ENCODE assay signal across 21 cellular contexts in genomic region chr3:172052405-172052804, GRCh38. TPM values are rescaled to one million over a fixed set of nuclear protein-coding genes. Genes with fewer than 3 reads are reported as not detected.
DNase-seq lines count a peak whose midpoint lies in the region; ATAC-seq, FAIRE-seq and TF ChIP-seq lines count a peak whose summit lies in the region.
"Had no signal": no experiment of that assay in that cellular context is flagged by ENCODE, and none has a peak within 500 bp of the region (broad histone marks: within the 10 kb centered on the region; RNA-seq: fewer than 3 reads in every experiment).

No MANE protein-coding gene starts in this region.

- TF ChIP-seq CTCF in Panc1 (IDR thresholded peaks at IDR 0.05) (no peak), liver (IDR thresholded peaks at IDR 0.05; ENCODE audit: low read depth, low read length, missing input control) (no peak)

- H3K23ac ChIP-seq in trophoblast cell (ENCODE audit: low read length): no peak overlapping the region

- H3K4me1 ChIP-seq in Panc1 (ENCODE audit: control insufficient read depth, insufficient read depth, low read length) (peaks cover 59% of the 10 kb centered on the region), liver (ENCODE audit: control insufficient read depth in 4 of 4, insufficient read depth in 4 of 4, low read length in 3 of 4) (peaks cover 2 to 15% (median 4%) of the 10 kb centered on the region in 4 donors), trophoblast cell (ENCODE audit: control insufficient read depth in 1 of 2, insufficient read depth in 2 of 2, low read length in 2 of 2) (no peaks in the 10 kb centered on the region)

- H2BK120ac ChIP-seq in trophoblast cell (ENCODE audit: insufficient read depth, low read length, poor library complexity): no peak overlapping the region

- H3K27ac ChIP-seq in Panc1 (ENCODE audit: low read length) (peak overlapping the region; percentile 39), liver (ENCODE audit: low read depth in 1 of 2, low read length in 2 of 2) (no peak overlapping the region), trophoblast cell (ENCODE audit: low read depth, low read length) (no peak overlapping the region)
- H3K27ac ChIP-seq: BLaER1 treated with 17β-estradiol and CSF1 and Interleukin-3, amounts not matched to agents 10 nM and 100 nM; KMS-11 had no signal

- no peak for DNase-seq in GM19239 (ENCODE audit: insufficient read length, low spot score)
- no peak for DNase-seq in Panc1 (ENCODE audit: low read depth, low spot score)
- DNase-seq in trophoblast cell: no peak
- no peak for DNase-seq in NCI-H1694 treated with DMSO at 0.1 percent for 48 hours (lab: John Stamatoyannopoulos, UW)
- DNase-seq in activated naive CD4-positive, alpha-beta T cell treated with anti-CD3 and anti-CD28 coated beads, Interleukin-2, amount 50 U/mL, for 72 hours (ENCODE audit: low spot score in 2 of 2): no peak
- DNase-seq: GDM1, GM23248, NCI-H1048, NCI-H1436 treated with DMSO at 0.1 percent for 48 hours, NCI-H2081, NCI-H510A, NCI-H82, SHP77, SK-N-SH had no signal

- H3K27ac Mint-ChIP-seq in activated naive CD4-positive, alpha-beta T cell treated with anti-CD3 and anti-CD28 coated beads, Interleukin-2, amount 50 U/mL, for 72 hours: no peak overlapping the region

- peaks cover 4% of the 10 kb centered on the region for H3K79me2 ChIP-seq in trophoblast cell (ENCODE audit: control insufficient read depth, insufficient read depth, low read length, poor library complexity)

- no peak overlapping the region for H3K4me2 ChIP-seq in trophoblast cell (ENCODE audit: low read length)
- H3K4me2 ChIP-seq: BLaER1 treated with 17β-estradiol and CSF1 and Interleukin-3, amounts not matched to agents 10 nM and 100 nM; KMS-11; SK-N-SH had no signal

- H3K36me3 ChIP-seq in Panc1 (ENCODE audit: control insufficient read depth, insufficient read depth, low read length) (peaks cover 7% of the 10 kb centered on the region; the same call in 1 of the 2 replicates), liver (ENCODE audit: control insufficient read depth in 4 of 4, insufficient read depth in 3 of 4, low read depth in 1 of 4, low read length in 3 of 4) (peaks cover 1 to 12% (median 8%) of the 10 kb centered on the region in 4 donors), trophoblast cell (ENCODE audit: control insufficient read depth in 1 of 2, insufficient read depth in 2 of 2, low read length in 2 of 2) (peaks cover 16% of the 10 kb centered on the region in 2 experiments)

- no peak overlapping the region for H4K8ac ChIP-seq in trophoblast cell (ENCODE audit: low read depth, low read length)

- H2AK5ac ChIP-seq in trophoblast cell (ENCODE audit: low read length): no peak overlapping the region

- H3K9ac ChIP-seq in liver (ENCODE audit: low read depth in 1 of 2, low read length in 2 of 2) (no peak overlapping the region), trophoblast cell (ENCODE audit: low read length) (no peak overlapping the region)
- H3K9ac ChIP-seq: BLaER1 treated with 17β-estradiol and CSF1 and Interleukin-3, amounts not matched to agents 10 nM and 100 nM; GM23248; KMS-11; SK-N-SH had no signal

- H4K91ac ChIP-seq in trophoblast cell (ENCODE audit: low read depth, low read length): no peak overlapping the region

- H3K14ac ChIP-seq in trophoblast cell (ENCODE audit: low read length): no peak overlapping the region

- no TSS peak for BruUV-seq in Panc1 (replicated peaks; lab: Mats Ljungman, UMichigan)

- peak overlapping the region; percentile 47 for H3K4ac ChIP-seq in trophoblast cell (ENCODE audit: low read depth, low read length)

- CTCF ChIA-PET in Panc1 (lab: Charles Lee): no interaction called here

- 92% methylated on average over 2 of the region's 2 CpGs for WGBS in liver
- no CpG with 5 or more reads among the region's 2 CpGs for WGBS in trophoblast cell (ENCODE audit: extremely low coverage, insufficient coverage, insufficient read length)

- H3K4me3 ChIP-seq in Panc1 (ENCODE audit: low read depth in 2 of 2, low read length in 2 of 2): no peak overlapping the region
- H3K4me3 ChIP-seq in liver (ENCODE audit: low read depth in 1 of 3, low read length in 3 of 3): no peak overlapping the region
- H3K4me3 ChIP-seq in trophoblast cell (ENCODE audit: low read depth, low read length): no peak overlapping the region
- H3K4me3 ChIP-seq: BLaER1 treated with 17β-estradiol and CSF1 and Interleukin-3, amounts not matched to agents 10 nM and 100 nM; GM23248 had no signal

- H2BK5ac ChIP-seq in trophoblast cell (ENCODE audit: low read depth, low read length, poor library complexity): no peak overlapping the region

- FAIRE-seq in GM19239 (lab: Jason Lieb, UNC): peak; percentile 52
- FAIRE-seq: GM12891, GM18507 had no signal

- no peaks in the 10 kb centered on the region for H3K27me3 ChIP-seq in Panc1 (ENCODE audit: control insufficient read depth, insufficient read depth, low read length)
- no peaks in the 10 kb centered on the region for H3K27me3 ChIP-seq in liver (ENCODE audit: control insufficient read depth in 4 of 4, insufficient read depth in 4 of 4, low read length in 3 of 4)
- no peaks in the 10 kb centered on the region for H3K27me3 ChIP-seq in trophoblast cell (ENCODE audit: insufficient read depth, low read length)
- H3K27me3 ChIP-seq: BLaER1 treated with 17β-estradiol and CSF1 and Interleukin-3, amounts not matched to agents 10 nM and 100 nM had no signal

- H4K12ac ChIP-seq in trophoblast cell (ENCODE audit: low read depth, low read length): no peak overlapping the region

- no peak for ATAC-seq in Panc1
- ATAC-seq in activated naive CD4-positive, alpha-beta T cell treated with anti-CD3 and anti-CD28 coated beads, Interleukin-2, amount 50 U/mL, for 72 hours: no peak
- no peak for ATAC-seq in HG03175 (IDR thresholded peaks at IDR 0.05; ENCODE audit: unreplicated experiment)
- ATAC-seq: HCT116 had no signal

- no peaks in the 10 kb centered on the region for H3K9me3 Mint-ChIP-seq in activated naive CD4-positive, alpha-beta T cell treated with anti-CD3 and anti-CD28 coated beads, Interleukin-2, amount 50 U/mL, for 72 hours

- in situ Hi-C loops in Panc1 (cut with HindIII; ENCODE audit: low pct_unique_long_range_greater_than_20kb, low sequenced_read_pairs): no loop called here

- TF ChIP-seq RAD21 in liver (IDR thresholded peaks at IDR 0.05): no peak

- POLR2A ChIA-PET in Panc1 (lab: Charles Lee): no interaction called here

- intact Hi-C loops in Panc1 (cut with micrococcal nuclease; ENCODE audit: unreplicated experiment): no loop called here

- H3K79me1 ChIP-seq in trophoblast cell (ENCODE audit: low read length): no peaks in the 10 kb centered on the region

- no peak overlapping the region for H2BK12ac ChIP-seq in trophoblast cell (ENCODE audit: low read length)

- H3K9me3 ChIP-seq in Panc1 (ENCODE audit: control insufficient read depth, insufficient read depth, low read depth, low read length): no peaks in the 10 kb centered on the region
- no peaks in the 10 kb centered on the region for H3K9me3 ChIP-seq in liver (ENCODE audit: control insufficient read depth in 4 of 4, low read length in 3 of 4)
- H3K9me3 ChIP-seq in trophoblast cell (ENCODE audit: insufficient read depth, low read depth, low read length): no peaks in the 10 kb centered on the region
- H3K9me3 ChIP-seq: SK-N-SH had no signal

- H3K36me3 Mint-ChIP-seq in activated naive CD4-positive, alpha-beta T cell treated with anti-CD3 and anti-CD28 coated beads, Interleukin-2, amount 50 U/mL, for 72 hours: peaks cover 13 to 31% of the 10 kb centered on the region in 2 donors

- H2AFZ ChIP-seq in trophoblast cell (ENCODE audit: insufficient read depth, low read length, poor library complexity): no peak overlapping the region
- H2AFZ ChIP-seq: GM23248 had no signal

- H3K18ac ChIP-seq in trophoblast cell (ENCODE audit: low read length): no peak overlapping the region

TF ChIP-seq in liver, 16 proteins besides CTCF, POLR2A, EP300 and RAD21:
- TF ChIP-seq MAX (IDR thresholded peaks at IDR 0.05): no peak
- TF ChIP-seq RXRA (IDR thresholded peaks at IDR 0.05): peak; percentile 24 to 32

RNA-seq across cellular contexts. Expression of gene FNDC3B, which starts 13.0 kb away (rescaled TPM):
- 173 TPM for total RNA-seq in Panc1 (2021; ENCODE audit: unreplicated experiment)
- polyA plus RNA-seq in Panc1 (2012; ENCODE audit: insufficient read length): 49.1 TPM
- total RNA-seq in liver: 10 to 100 TPM; 36.4 to 74.2 TPM
- 10 to 100 TPM; 23.3 to 29.4 TPM for polyA plus RNA-seq in liver
- polyA plus RNA-seq in trophoblast cell (2013): 70.8 and 74.9 TPM in 2 replicates
- total RNA-seq in activated naive CD4-positive, alpha-beta T cell treated with anti-CD3 and anti-CD28 coated beads, Interleukin-2, amount 50 U/mL, for 72 hours: 10 to 100 TPM in 1 of 2 donors, 1 to 10 TPM in 1; 9.2 to 17.1 TPM
